8 cellular contexts compared by ENCODE assay signal in the genomic region with DNA sequence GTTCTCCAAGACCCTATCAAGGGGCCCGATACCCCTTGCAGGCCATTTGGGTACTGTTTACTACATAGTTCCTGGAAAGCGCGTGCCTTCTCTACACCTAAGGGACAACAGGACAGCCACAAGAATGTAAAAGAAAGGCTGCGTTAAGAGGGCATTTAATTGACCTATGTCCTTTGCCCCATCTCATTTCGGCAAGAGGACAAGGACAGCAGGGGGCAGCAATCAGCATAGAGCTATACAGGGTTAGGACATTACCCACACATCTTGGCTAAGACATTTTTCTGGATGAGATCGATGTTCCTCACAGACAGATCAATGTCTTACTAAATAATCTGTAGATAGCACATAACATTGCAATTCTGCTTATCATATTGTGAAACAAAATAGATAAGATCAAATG. TPM values are rescaled to one million over a fixed set of nuclear protein-coding genes. Genes with fewer than 3 reads are reported as not detected.
DNase-seq lines count a peak whose midpoint lies in the region; ATAC-seq, FAIRE-seq and TF ChIP-seq lines count a peak whose summit lies in the region.

No MANE protein-coding gene starts in this region.

- H2AFZ ChIP-seq in HepG2 (ENCODE audit: low read length), result no peak overlapping the region

- 9% methylated on average over 6 of the region's 6 CpGs for WGBS in HepG2 (ENCODE audit: low lambda C conversion rate)

- no peaks in the 10 kb centered on the region for H3K36me3 Mint-ChIP-seq in activated naive CD4-positive, alpha-beta T cell treated with anti-CD3 and anti-CD28 coated beads, Interleukin-2, amount 10 ng/mL, durations not matched to agents 7 days and 5 days

- H3K79me2 ChIP-seq in HepG2 (ENCODE audit: insufficient read depth, low read length), result no peaks in the 10 kb centered on the region

- no peaks in the 10 kb centered on the region for H3K4me1 ChIP-seq in HepG2 (ENCODE audit: insufficient read depth, low read length)

- H3K27ac Mint-ChIP-seq in activated naive CD4-positive, alpha-beta T cell treated with anti-CD3 and anti-CD28 coated beads, Interleukin-2, amount 10 ng/mL, durations not matched to agents 7 days and 5 days, result no peak overlapping the region

- H3K36me3 ChIP-seq in HepG2 (replicated peaks in 1 of 2; ENCODE audit: control insufficient read depth in 1 of 2, insufficient read depth in 2 of 2, low read length in 2 of 2), result no peaks in the 10 kb centered on the region

- no TSS peak for BruUV-seq in HepG2 (replicated peaks; lab: Mats Ljungman, UMichigan)

- H3K9me3 Mint-ChIP-seq in activated naive CD4-positive, alpha-beta T cell treated with anti-CD3 and anti-CD28 coated beads, Interleukin-2, amount 10 ng/mL, durations not matched to agents 7 days and 5 days, result no peaks in the 10 kb centered on the region

- TF ChIP-seq RAD21 in HepG2 (CRISPR knock-in tag; IDR thresholded peaks at IDR 0.05), result no peak

- peak; percentile 70 for FAIRE-seq in HepG2 (lab: Jason Lieb, UNC)

- H3K27me3 ChIP-seq in HepG2 (ENCODE audit: control insufficient read depth in 1 of 2, insufficient read depth in 2 of 2, low read length in 2 of 2), result peaks cover 1 to 12% of the 10 kb centered on the region in 2 experiments; a peak in 4 of 5 replicates

- no peak overlapping the region for H3K9ac ChIP-seq in HepG2 (ENCODE audit: insufficient read depth, low read depth, low read length)

- H3K4me3 Mint-ChIP-seq in activated naive CD4-positive, alpha-beta T cell treated with anti-CD3 and anti-CD28 coated beads, Interleukin-2, amount 10 ng/mL, durations not matched to agents 7 days and 5 days, result no peak overlapping the region

- no peaks in the 10 kb centered on the region for H4K20me1 ChIP-seq in HepG2 (ENCODE audit: insufficient read depth, low read length)

- no peak overlapping the region for H3K4me2 ChIP-seq in HepG2 (ENCODE audit: low read depth, low read length)

- intact Hi-C loops in HepG2 (cut with micrococcal nuclease; ENCODE audit: unreplicated experiment), result loop anchor here (1.0 to 2.0 kb wide), 2 partner anchors 215 to 262 kb away; no protein-coding TSS in a partner anchor

- H3K4me3 ChIP-seq in GM12864 (ENCODE audit: low read depth, low read length) (no peak overlapping the region), HepG2 (replicated peaks in 1 of 3; ENCODE audit: insufficient read depth in 1 of 3, low read depth in 2 of 3, low read length in 3 of 3) (no peak overlapping the region)

- no peak for TF ChIP-seq EP300 in HepG2 (IDR thresholded peaks at IDR 0.05; ENCODE audit: low read depth in 2 of 2, low read length in 2 of 2)
- TF ChIP-seq EP300 in HepG2 (CRISPR knock-in tag; IDR thresholded peaks at IDR 0.05; ENCODE audit: borderline replicate concordance), result no peak

- H3K27me3 Mint-ChIP-seq in activated naive CD4-positive, alpha-beta T cell treated with anti-CD3 and anti-CD28 coated beads, Interleukin-2, amount 10 ng/mL, durations not matched to agents 7 days and 5 days, result peaks cover 10% of the 10 kb centered on the region

- TF ChIP-seq POLR2A in HepG2 (IDR thresholded peaks at IDR 0.05; ENCODE audit: insufficient read depth in 1 of 2, low read depth in 2 of 2, low read length in 2 of 2), result no peak

- no peaks in the 10 kb centered on the region for H3K4me1 Mint-ChIP-seq in activated naive CD4-positive, alpha-beta T cell treated with anti-CD3 and anti-CD28 coated beads, Interleukin-2, amount 10 ng/mL, durations not matched to agents 7 days and 5 days

- in situ Hi-C loops in HepG2 (cut with HindIII; ENCODE audit: extremely low pct_ligation_motif_present, low pct_unique_long_range_greater_than_20kb), result loop anchor here (25.0 kb wide), 1 partner anchor 578 kb away; no protein-coding TSS in a partner anchor

- H3K27ac ChIP-seq in HepG2 (ENCODE audit: extremely low read length, insufficient read depth, low read length), result no peak overlapping the region

- POLR2A ChIA-PET in HepG2 (lab: Yijun Ruan, JAX), result no interaction called here

- CTCF ChIA-PET in activated naive CD4-positive, alpha-beta T cell treated with anti-CD3 and anti-CD28 coated beads, Interleukin-2, amount 10 ng/mL, durations not matched to agents 7 days and 5 days (lab: Charles Lee), result interaction anchor here (0.7 kb wide), 1 partner anchor 250 kb away, joined by 3 read pairs; no protein-coding TSS in a partner anchor
- CTCF ChIA-PET in HepG2 (lab: Yijun Ruan, JAX; ENCODE audit: low intra/inter-chr PET ratio, low total read pairs), result no interaction called here

- TF ChIP-seq CTCF in GM12864 (IDR thresholded peaks at IDR 0.05; ENCODE audit: low read depth, low read length, missing control alignments) (peak; percentile 41), HepG2 (CRISPR knock-in tag; IDR thresholded peaks at IDR 0.05) (peak; percentile 68)

- no peaks in the 10 kb centered on the region for H3K9me3 ChIP-seq in HepG2 (ENCODE audit: low read length)

- peak; percentile 82 for ATAC-seq in HepG2

- DNase-seq in 8988T, result peak; percentile 26
- no peak for DNase-seq in GM12864 (ENCODE audit: low read depth)
- DNase-seq in OCI-M1 (lab: John Stamatoyannopoulos, UW), result peak; percentile 64
- DNase-seq in activated naive CD4-positive, alpha-beta T cell treated with anti-CD3 and anti-CD28 coated beads, Interleukin-2, amount 10 ng/mL, durations not matched to agents 7 days and 5 days, result peak; percentile 64
- DNase-seq in HepG2 (ENCODE audit: low spot score), result peak; percentile 48
- no peak for DNase-seq in dedifferentiated amniotic fluid mesenchymal stem cell (ENCODE audit: extremely low spot score)
- no peak for DNase-seq in retina
- DNase-seq in Ammon's horn (ENCODE audit: low spot score), result no peak

TF ChIP-seq in HepG2, 621 proteins besides CTCF, POLR2A, EP300 and RAD21:
- TF ChIP-seq ATF1 (CRISPR knock-in tag; IDR thresholded peaks at IDR 0.05) (no peak), KAT2B (IDR thresholded peaks at IDR 0.05; ENCODE audit: borderline replicate concordance, low read depth, low read length) (peak; percentile 49; the same call in 1 of the 2 replicates), NR2F6 (IDR thresholded peaks at IDR 0.05) (peak; percentile 34; the same call in 1 of the 2 replicates), NR2F6 (CRISPR knock-in tag; IDR thresholded peaks at IDR 0.05) (peak; percentile 42; the same call in 1 of the 2 replicates), SMC3 (IDR thresholded peaks at IDR 0.05; ENCODE audit: low read length) (peak; percentile 77), STAG1 (CRISPR knock-in tag; IDR thresholded peaks at IDR 0.05) (peak; percentile 65), ZNF335 (CRISPR knock-in tag; IDR thresholded peaks at IDR 0.05) (no peak), BCL6 (CRISPR knock-in tag; IDR thresholded peaks at IDR 0.05) (peak; percentile 54), NR2F1 (CRISPR knock-in tag; IDR thresholded peaks at IDR 0.05) (peak in 1 of 2 experiments; percentile 13; a peak in 1 of 4 replicates), ZFP82 (CRISPR knock-in tag; IDR thresholded peaks at IDR 0.05; ENCODE audit: borderline replicate concordance) (no peak)
- TF ChIP-seq, protein P1, sequence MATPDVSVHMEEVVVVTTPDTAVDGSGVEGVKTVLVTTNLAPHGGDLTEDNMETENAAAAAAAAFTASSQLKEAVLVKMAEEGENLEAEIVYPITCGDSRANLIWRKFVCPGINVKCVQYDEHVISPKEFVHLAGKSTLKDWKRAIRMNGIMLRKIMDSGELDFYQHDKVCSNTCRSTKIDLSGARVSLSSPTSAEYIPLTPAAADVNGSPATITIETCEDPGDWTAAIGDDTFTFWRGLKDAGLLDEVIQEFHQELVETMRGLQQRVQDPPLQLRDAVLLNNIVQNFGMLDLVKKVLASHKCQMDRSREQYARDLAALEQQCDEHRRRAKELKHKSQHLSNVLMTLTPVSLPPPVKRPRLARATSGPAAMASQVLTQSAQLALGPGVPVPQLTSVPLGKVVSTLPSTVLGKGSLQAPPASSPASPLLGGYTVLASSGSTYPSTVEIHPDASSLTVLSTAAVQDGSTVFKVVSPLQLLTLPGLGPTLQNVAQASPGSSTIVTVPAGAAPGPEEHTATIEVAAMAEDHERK (CRISPR knock-in tag; IDR thresholded peaks at IDR 0.05; ENCODE audit: low read depth), result no peak
- TF ChIP-seq, protein P2, sequence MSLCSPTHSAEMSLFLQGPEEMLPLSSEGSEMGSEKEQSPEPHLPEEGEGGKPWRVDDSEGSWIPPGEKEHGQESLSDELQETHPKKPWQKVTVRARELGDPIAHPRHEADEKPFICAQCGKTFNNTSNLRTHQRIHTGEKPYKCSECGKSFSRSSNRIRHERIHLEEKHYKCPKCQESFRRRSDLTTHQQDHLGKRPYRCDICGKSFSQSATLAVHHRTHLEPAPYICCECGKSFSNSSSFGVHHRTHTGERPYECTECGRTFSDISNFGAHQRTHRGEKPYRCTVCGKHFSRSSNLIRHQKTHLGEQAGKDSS (CRISPR knock-in tag; IDR thresholded peaks at IDR 0.05; ENCODE audit: borderline replicate concordance, low read depth), result no peak
- TF ChIP-seq, protein P3, sequence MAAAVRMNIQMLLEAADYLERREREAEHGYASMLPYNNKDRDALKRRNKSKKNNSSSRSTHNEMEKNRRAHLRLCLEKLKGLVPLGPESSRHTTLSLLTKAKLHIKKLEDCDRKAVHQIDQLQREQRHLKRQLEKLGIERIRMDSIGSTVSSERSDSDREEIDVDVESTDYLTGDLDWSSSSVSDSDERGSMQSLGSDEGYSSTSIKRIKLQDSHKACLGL (CRISPR knock-in tag; IDR thresholded peaks at IDR 0.05), result no peak
TF ChIP-seq in HepG2: peak in this region for 6.

RNA-seq across cellular contexts. Expression of a gene that starts 41.2 kb away (rescaled TPM):
- not detected in 2 replicates for total RNA-seq in HepG2 (2016; rRNA removed; fragmentation: Illumina TruSeq; extraction: Trizol)
- total RNA-seq in HepG2 (2016; cell fraction: cytosol; rRNA removed; fragmentation: Illumina TruSeq; extraction: Trizol; ENCODE audit: low read depth), result not detected in 2 replicates
- not detected in 2 replicates for total RNA-seq in HepG2 (2016; cell fraction: insoluble cytoplasmic fraction; rRNA removed; fragmentation: Illumina TruSeq; extraction: Trizol)
- total RNA-seq in HepG2 (2016; cell fraction: membrane; rRNA removed; fragmentation: Illumina TruSeq; extraction: Trizol), result not detected in 2 replicates
- total RNA-seq in HepG2 (2016; cell fraction: nucleus; rRNA removed; fragmentation: Illumina TruSeq; extraction: Trizol), result not detected in 2 replicates
- not detected in 2 replicates for polyA plus RNA-seq in HepG2 (2011; rRNA removed)
- polyA plus RNA-seq in HepG2 (2011; cell fraction: cytosol; rRNA removed), result not detected in 2 replicates
- not detected in 2 replicates for polyA plus RNA-seq in HepG2 (2011; cell fraction: nucleus; rRNA removed)
- polyA plus RNA-seq in HepG2 (2012), result not detected in 2 replicates
- polyA plus RNA-seq in HepG2 (2016; cell fraction: cytosol; fragmentation: Illumina TruSeq; extraction: Trizol; ENCODE audit: low read depth), result not detected in 2 replicates
- polyA plus RNA-seq in HepG2 (2016; cell fraction: insoluble cytoplasmic fraction; fragmentation: Illumina TruSeq; extraction: Trizol; ENCODE audit: low read depth), result not detected in 2 replicates
- polyA plus RNA-seq in HepG2 (2016; cell fraction: membrane; fragmentation: Illumina TruSeq; extraction: Trizol; ENCODE audit: low read depth), result not detected in 2 replicates
- not detected in 2 replicates for polyA plus RNA-seq in HepG2 (2016; cell fraction: nucleus; fragmentation: Illumina TruSeq; extraction: Trizol; ENCODE audit: insufficient read depth, low read depth)
- not detected in 2 replicates for polyA minus RNA-seq in HepG2 (2011; rRNA and poly(A)+ RNA removed; ENCODE audit: low replicate concordance)
- polyA minus RNA-seq in HepG2 (2011; cell fraction: cytosol; rRNA and poly(A)+ RNA removed), result not detected in 2 replicates
- not detected in 2 replicates for polyA minus RNA-seq in HepG2 (2011; cell fraction: nucleus; rRNA and poly(A)+ RNA removed)

Comparison
In these comparisons a context has a peak if more than half of its experiments do, and no peak if none do; other contexts are left out.
1. DNase-seq: peak in 8988T (single experiment), OCI-M1 (single experiment), activated naive CD4-positive, alpha-beta T cell treated with anti-CD3 and anti-CD28 coated beads, Interleukin-2, amount 10 ng/mL, durations not matched to agents 7 days and 5 days (single experiment) and HepG2 (single experiment); none in GM12864 (single experiment), dedifferentiated amniotic fluid mesenchymal stem cell (single experiment), retina (single experiment) and Ammon's horn (single experiment).